ENCODE assay signal across 35 cellular contexts in genomic region chr16:10592611-10593010, GRCh38. TPM values are rescaled to one million over a fixed set of nuclear protein-coding genes. Genes with fewer than 3 reads are reported as not detected.
DNase-seq lines count a peak whose midpoint lies in the region; ATAC-seq, FAIRE-seq and TF ChIP-seq lines count a peak whose summit lies in the region.
"Had no signal": no experiment of that assay in that cellular context is flagged by ENCODE, and none has a peak within 500 bp of the region (broad histone marks: within the 10 kb centered on the region; RNA-seq: fewer than 3 reads in every experiment).

No MANE protein-coding gene starts in this region.

- TF ChIP-seq EP300 in HepG2 (IDR thresholded peaks at IDR 0.05; ENCODE audit: low read depth in 2 of 2, low read length in 2 of 2) (no peak), HepG2 (CRISPR knock-in tag; IDR thresholded peaks at IDR 0.05; ENCODE audit: borderline replicate concordance) (no peak), GM12878 (IDR thresholded peaks at IDR 0.05; ENCODE audit: borderline replicate concordance in 1 of 2, control insufficient read depth in 1 of 2, low read depth in 2 of 2, low read length in 2 of 2) (no peak), K562 (IDR thresholded peaks at IDR 0.05; ENCODE audit: low read length) (no peak)

- ATAC-seq in HepG2: no peak
- no peak for ATAC-seq in right lobe of liver
- ATAC-seq in GM12878: no peak
- ATAC-seq in K562: no peak
- ATAC-seq in GM21529 (IDR thresholded peaks at IDR 0.05; ENCODE audit: unreplicated experiment): no peak
- ATAC-seq in HG03565 (IDR thresholded peaks at IDR 0.05; ENCODE audit: unreplicated experiment): no peak
- ATAC-seq: A549; CD8-positive, alpha-beta T cell had no signal

- in situ Hi-C loops in HepG2 (cut with HindIII; ENCODE audit: extremely low pct_ligation_motif_present, low pct_unique_long_range_greater_than_20kb): no loop called here
- in situ Hi-C loops in GM12878 (cut with MboI): no loop called here
- in situ Hi-C loops in K562 (cut with MboI): no loop called here

- TF ChIP-seq POLR2A in HepG2 (IDR thresholded peaks at IDR 0.05; ENCODE audit: insufficient read depth in 1 of 2, low read depth in 2 of 2, low read length in 2 of 2) (no peak), right lobe of liver (IDR thresholded peaks at IDR 0.05) (no peak), GM12878 (IDR thresholded peaks at IDR 0.05; ENCODE audit: low read depth, low read length) (no peak), K562 (conservative IDR thresholded peaks at IDR 0.05) (no peak)

- H4K20me1 ChIP-seq in HepG2 (ENCODE audit: insufficient read depth, low read length): no peaks in the 10 kb centered on the region
- no peaks in the 10 kb centered on the region for H4K20me1 ChIP-seq in GM12878 (ENCODE audit: control insufficient read depth, insufficient read depth)
- H4K20me1 ChIP-seq in K562 (replicated peaks; ENCODE audit: control insufficient read depth, insufficient read depth, low read length): peaks cover 9% of the 10 kb centered on the region; the same call in 1 of the 2 replicates
- H4K20me1 ChIP-seq: BLaER1; BLaER1 treated with 17β-estradiol and CSF1 and Interleukin-3, amounts not matched to agents 10 nM and 100 nM had no signal

- H3K9ac ChIP-seq in HepG2 (ENCODE audit: insufficient read depth, low read depth, low read length): no peak overlapping the region
- no peak overlapping the region for H3K9ac ChIP-seq in GM12878 (ENCODE audit: control insufficient read depth, insufficient read depth, low read length)
- H3K9ac ChIP-seq in K562 (ENCODE audit: insufficient read depth in 1 of 2, low read depth in 2 of 2, low read length in 2 of 2): no peak overlapping the region
- H3K9ac ChIP-seq: BLaER1; BLaER1 treated with 17β-estradiol and CSF1 and Interleukin-3, amounts not matched to agents 10 nM and 100 nM had no signal

- H3K36me3 ChIP-seq in HepG2 (replicated peaks in 1 of 2; ENCODE audit: control insufficient read depth in 1 of 2, insufficient read depth in 2 of 2, low read length in 2 of 2): no peaks in the 10 kb centered on the region
- no peaks in the 10 kb centered on the region for H3K36me3 ChIP-seq in right lobe of liver
- H3K36me3 ChIP-seq in GM12878 (ENCODE audit: control insufficient read depth in 2 of 2, insufficient read depth in 2 of 2, low read length in 1 of 2): no peaks in the 10 kb centered on the region
- H3K36me3 ChIP-seq in K562 (ENCODE audit: control insufficient read depth, insufficient read depth, low read length): no peaks in the 10 kb centered on the region
- H3K36me3 ChIP-seq: BE2C; BLaER1; BLaER1 treated with 17β-estradiol and CSF1 and Interleukin-3, amounts not matched to agents 10 nM and 100 nM had no signal

- FAIRE-seq in HepG2 (lab: Jason Lieb, UNC) (no peak), GM12878 (lab: Jason Lieb, UNC) (no peak), K562 (lab: Jason Lieb, UNC) (no peak)
- FAIRE-seq: A204.1, A549, D721Med had no signal

- H3K4me3 ChIP-seq in HepG2 (replicated peaks in 1 of 3; ENCODE audit: insufficient read depth in 1 of 3, low read depth in 2 of 3, low read length in 3 of 3) (no peak overlapping the region), right lobe of liver (no peak overlapping the region), GM12878 (no peak overlapping the region), K562 (no peak overlapping the region)
- H3K4me3 ChIP-seq: A549; BLaER1; BLaER1 treated with 17β-estradiol and CSF1 and Interleukin-3, amounts not matched to agents 10 nM and 100 nM had no signal

- H3K4me2 ChIP-seq in HepG2 (ENCODE audit: low read depth, low read length): no peak overlapping the region
- no peak overlapping the region for H3K4me2 ChIP-seq in GM12878 (ENCODE audit: control insufficient read depth, insufficient read depth)
- H3K4me2 ChIP-seq in K562 (ENCODE audit: insufficient read depth, low read length): no peak overlapping the region
- H3K4me2 ChIP-seq: A549; BLaER1; BLaER1 treated with 17β-estradiol and CSF1 and Interleukin-3, amounts not matched to agents 10 nM and 100 nM had no signal

- TF ChIP-seq RAD21 in HepG2 (CRISPR knock-in tag; IDR thresholded peaks at IDR 0.05) (no peak), GM12878 (IDR thresholded peaks at IDR 0.05; ENCODE audit: insufficient read depth, low read depth, low read length) (no peak), K562 (CRISPR knock-in tag; conservative IDR thresholded peaks at IDR 0.05 in 1 of 2, IDR thresholded peaks at IDR 0.05 in 1 of 2) (no peak)

- TF ChIP-seq CTCF in HepG2 (CRISPR knock-in tag; IDR thresholded peaks at IDR 0.05) (no peak), right lobe of liver (IDR thresholded peaks at IDR 0.05) (no peak), GM12878 (IDR thresholded peaks at IDR 0.05 in 2 of 3, conservative IDR thresholded peaks at IDR 0.05 in 1 of 3; ENCODE audit: control insufficient read depth in 2 of 3, extremely low read depth in 1 of 3, insufficient read depth in 1 of 3, low read depth in 3 of 3, low read length in 3 of 3) (no peak), K562 (IDR thresholded peaks at IDR 0.05 in 2 of 3, conservative IDR thresholded peaks at IDR 0.05 in 1 of 3; ENCODE audit: insufficient read depth in 2 of 3, low read depth in 1 of 3, low read length in 3 of 3) (no peak)

- H3K27me3 ChIP-seq in HepG2 (ENCODE audit: control insufficient read depth in 1 of 2, insufficient read depth in 2 of 2, low read length in 2 of 2) (peaks cover 2 to 33% of the 10 kb centered on the region in 2 experiments; a peak in 2 of 5 replicates), right lobe of liver (no peaks in the 10 kb centered on the region), GM12878 (replicated peaks in 1 of 2; ENCODE audit: control insufficient read depth in 2 of 2, insufficient read depth in 2 of 2, low read length in 1 of 2) (no peaks in the 10 kb centered on the region), K562 (ENCODE audit: control insufficient read depth in 2 of 2, insufficient read depth in 2 of 2, low read length in 2 of 2) (peaks cover 35 to 58% of the 10 kb centered on the region in 2 experiments)
- H3K27me3 ChIP-seq: BE2C; BLaER1; BLaER1 treated with 17β-estradiol and CSF1 and Interleukin-3, amounts not matched to agents 10 nM and 100 nM had no signal

- BruUV-seq in HepG2 (replicated peaks; lab: Mats Ljungman, UMichigan) (no TSS peak), GM12878 (replicated peaks; lab: Mats Ljungman, UMichigan) (no TSS peak), K562 (replicated peaks; lab: Mats Ljungman, UMichigan) (no TSS peak)

- H3K9me3 ChIP-seq in HepG2 (ENCODE audit: low read length): no peaks in the 10 kb centered on the region
- H3K9me3 ChIP-seq in right lobe of liver: no peaks in the 10 kb centered on the region
- H3K9me3 ChIP-seq in GM12878 (replicated peaks; ENCODE audit: control insufficient read depth, insufficient read depth, low read length): no peaks in the 10 kb centered on the region
- no peaks in the 10 kb centered on the region for H3K9me3 ChIP-seq in K562 (replicated peaks; ENCODE audit: control insufficient read depth, insufficient read depth, low read depth, low read length)
- H3K9me3 ChIP-seq: A549; BE2C; BLaER1; BLaER1 treated with 17β-estradiol and CSF1 and Interleukin-3, amounts not matched to agents 10 nM and 100 nM; Caco-2 had no signal

- CTCF ChIA-PET in HepG2 (lab: Yijun Ruan, JAX; ENCODE audit: low intra/inter-chr PET ratio, low total read pairs) (no interaction called here), GM12878 (lab: Yijun Ruan, JAX) (interaction anchor here (1.2 kb wide), 1 partner anchor 77 kb away, joined by 4 read pairs; no protein-coding TSS in a partner anchor), K562 (lab: Yijun Ruan, JAX; ENCODE audit: low intra/inter-chr PET ratio) (no interaction called here)

- no peaks in the 10 kb centered on the region for H3K79me2 ChIP-seq in HepG2 (ENCODE audit: insufficient read depth, low read length)
- no peaks in the 10 kb centered on the region for H3K79me2 ChIP-seq in GM12878 (ENCODE audit: control insufficient read depth, insufficient read depth, low read length)
- no peaks in the 10 kb centered on the region for H3K79me2 ChIP-seq in K562 (ENCODE audit: control insufficient read depth, insufficient read depth, low read length)

- H3K27ac ChIP-seq in HepG2 (ENCODE audit: extremely low read length, insufficient read depth, low read length) (no peak overlapping the region), right lobe of liver (no peak overlapping the region), GM12878 (ENCODE audit: control insufficient read depth, insufficient read depth) (no peak overlapping the region), K562 (ENCODE audit: extremely low read depth, low read depth, low read length) (no peak overlapping the region)
- H3K27ac ChIP-seq: 22Rv1; A549; BLaER1; BLaER1 treated with 17β-estradiol and CSF1 and Interleukin-3, amounts not matched to agents 10 nM and 100 nM; C4-2B had no signal

- H2AFZ ChIP-seq in HepG2 (ENCODE audit: low read length) (no peak overlapping the region), GM12878 (ENCODE audit: control insufficient read depth, low read depth, low read length) (no peak overlapping the region), K562 (ENCODE audit: low read depth, low read length) (no peak overlapping the region)

- RAD21 ChIA-PET in GM12878 (lab: Charles Lee; ENCODE audit: unreplicated experiment): no interaction called here

- SMC1A ChIA-PET in GM12878 (lab: Charles Lee; ENCODE audit: uncharacterized antibody, unreplicated experiment): no interaction called here

- H3K4me1 ChIP-seq in HepG2 (ENCODE audit: insufficient read depth, low read length) (peaks cover 21% of the 10 kb centered on the region), right lobe of liver (no peaks in the 10 kb centered on the region), GM12878 (ENCODE audit: control insufficient read depth, insufficient read depth, low read length) (peaks cover 18% of the 10 kb centered on the region), K562 (replicated peaks in 1 of 2; ENCODE audit: control insufficient read depth in 2 of 2, insufficient read depth in 2 of 2, low read length in 2 of 2) (no peaks in the 10 kb centered on the region)
- H3K4me1 ChIP-seq: A549, BE2C had no signal

- DNase-seq in HepG2 (ENCODE audit: low spot score): no peak
- no peak for DNase-seq in right lobe of liver
- no peak for DNase-seq in GM12878 (ENCODE audit: low read depth, low spot score)
- no peak for DNase-seq in K562 (ENCODE audit: extremely low read depth in 1 of 4, low spot score in 3 of 4)
- DNase-seq: 8988T; ACHN; AML-193; BE2C; C1 segment of cervical spinal cord; Caco-2; Calu3; CD4-positive, alpha-beta memory T cell; CD4-positive, alpha-beta T cell; CD4-positive, CD25-positive, alpha-beta regulatory T cell; CD8-positive, alpha-beta memory T cell; CD8-positive, alpha-beta T cell; COR-L47; DMS 273 treated with DMSO at 0.1 percent for 48 hours; DMS153; DMS53; DMS79; DMS79 treated with DMSO at 0.1 percent for 48 hours; DND-41; EL had no signal

- WGBS in HepG2 (ENCODE audit: low lambda C conversion rate): 5% methylated on average over 1 of the region's 1 CpG
- WGBS in right lobe of liver (ENCODE audit: insufficient coverage, low coverage, low lambda C conversion rate, missing lambda C conversion rate): 76% methylated on average over 1 of the region's 1 CpG
- 24% methylated on average over 1 of the region's 1 CpG for WGBS in GM12878 (ENCODE audit: insufficient coverage, insufficient replicate concordance, low lambda C conversion rate, missing lambda C conversion rate)
- 0% methylated on average over 1 of the region's 1 CpG for WGBS in K562 (ENCODE audit: insufficient coverage, low coverage, missing lambda C conversion rate)

- intact Hi-C loops in HepG2 (cut with micrococcal nuclease; ENCODE audit: unreplicated experiment): no loop called here
- intact Hi-C loops in right lobe of liver (cut with DNase I): no loop called here
- intact Hi-C loops in GM12878 (cut with micrococcal nuclease; ENCODE audit: unreplicated experiment): no loop called here
- intact Hi-C loops in K562 (cut with micrococcal nuclease): no loop called here

- H3K9me1 ChIP-seq in K562 (ENCODE audit: control insufficient read depth, insufficient read depth, low read length): no peaks in the 10 kb centered on the region

- POLR2A ChIA-PET in HepG2 (lab: Yijun Ruan, JAX): no interaction called here
- POLR2A ChIA-PET in GM12878 (lab: Charles Lee): no interaction called here
- POLR2A ChIA-PET in K562 (lab: Yijun Ruan, JAX): interaction anchor here (0.8 kb wide), 1 partner anchor 61 kb away, joined by 3 read pairs; no protein-coding TSS in a partner anchor

RNA-seq across cellular contexts. Expression of gene EMP2, which starts 12.2 kb away (rescaled TPM):
- total RNA-seq in HepG2 (2016; rRNA removed; fragmentation: Illumina TruSeq; extraction: Trizol): 13.4 and 24.6 TPM in 2 replicates
- 9.2 and 9.9 TPM in 2 replicates for total RNA-seq in HepG2 (2016; cell fraction: cytosol; rRNA removed; fragmentation: Illumina TruSeq; extraction: Trizol; ENCODE audit: low read depth)
- total RNA-seq in HepG2 (2016; cell fraction: insoluble cytoplasmic fraction; rRNA removed; fragmentation: Illumina TruSeq; extraction: Trizol): 11.7 and 21.4 TPM in 2 replicates
- 11.9 and 13.5 TPM in 2 replicates for total RNA-seq in HepG2 (2016; cell fraction: membrane; rRNA removed; fragmentation: Illumina TruSeq; extraction: Trizol)
- total RNA-seq in HepG2 (2016; cell fraction: nucleus; rRNA removed; fragmentation: Illumina TruSeq; extraction: Trizol): 17.1 and 22.3 TPM in 2 replicates
- 84.4 and 91.2 TPM in 2 replicates for polyA plus RNA-seq in HepG2 (2011; rRNA removed)
- polyA plus RNA-seq in HepG2 (2011; cell fraction: cytosol; rRNA removed): 59.1 and 63.8 TPM in 2 replicates
- polyA plus RNA-seq in HepG2 (2011; cell fraction: nucleus; rRNA removed): 25.3 and 26.7 TPM in 2 replicates
- 79.6 and 88.1 TPM in 2 replicates for polyA plus RNA-seq in HepG2 (2012)
- polyA plus RNA-seq in HepG2 (2016; cell fraction: cytosol; fragmentation: Illumina TruSeq; extraction: Trizol; ENCODE audit: low read depth): 25.1 and 29.9 TPM in 2 replicates
- polyA plus RNA-seq in HepG2 (2016; cell fraction: insoluble cytoplasmic fraction; fragmentation: Illumina TruSeq; extraction: Trizol; ENCODE audit: low read depth): 19.9 and 21.5 TPM in 2 replicates
- polyA plus RNA-seq in HepG2 (2016; cell fraction: membrane; fragmentation: Illumina TruSeq; extraction: Trizol; ENCODE audit: low read depth): 20.0 and 21.7 TPM in 2 replicates
- polyA plus RNA-seq in HepG2 (2016; cell fraction: nucleus; fragmentation: Illumina TruSeq; extraction: Trizol; ENCODE audit: insufficient read depth, low read depth): 44.6 and 45.3 TPM in 2 replicates
- polyA minus RNA-seq in HepG2 (2011; rRNA and poly(A)+ RNA removed; ENCODE audit: low replicate concordance): 185 and 354 TPM in 2 replicates
- polyA minus RNA-seq in HepG2 (2011; cell fraction: cytosol; rRNA and poly(A)+ RNA removed): 33.1 and 45.3 TPM in 2 replicates
- polyA minus RNA-seq in HepG2 (2011; cell fraction: nucleus; rRNA and poly(A)+ RNA removed): 34.7 and 36.2 TPM in 2 replicates
- 10 to 100 TPM; 38.5 to 95.6 (median 58.4) TPM for total RNA-seq in right lobe of liver
- 0.95 and 1.0 TPM in 2 replicates for total RNA-seq in GM12878 (2013; cell fraction: nucleolus; rRNA removed)
- 3.2 and 3.4 TPM in 2 replicates for total RNA-seq in GM12878 (2014; rRNA removed)
- total RNA-seq in GM12878 (2014; rRNA removed; fragmentation: Illumina TruSeq; extraction: Trizol): 2.6 and 2.9 TPM in 2 replicates
- 5.7 and 5.8 TPM in 2 replicates for total RNA-seq in GM12878 (2021)
- polyA plus RNA-seq in GM12878 (2011; ENCODE audit: low read depth): 1.9 TPM
- polyA plus RNA-seq in GM12878 (2011; rRNA removed): 0.20 and 0.41 TPM in 2 replicates
- polyA plus RNA-seq in GM12878 (2011; cell fraction: cytosol; rRNA removed): 0.15 and 0.33 TPM in 2 replicates
- polyA plus RNA-seq in GM12878 (2011; cell fraction: nucleus; rRNA removed): 0.26 and 0.31 TPM in 2 replicates
- 0.80 and 0.93 TPM in 2 replicates for polyA plus RNA-seq in GM12878 (2012)
- 2.9 and 3.6 TPM in 2 replicates for polyA plus RNA-seq in GM12878 (2014; fragmentation: Illumina TruSeq; extraction: Trizol)
- polyA plus RNA-seq in GM12878 (2014; fragmentation: Nextera tagmentation; extraction: Ambion mirVana): 1 to 10 TPM; 4.4 to 6.1 TPM
- polyA plus RNA-seq in GM12878 (2014; rRNA removed): 2.9 and 3.1 TPM in 2 replicates
- polyA plus RNA-seq in GM12878 (2016; fragmentation: Nextera tagmentation; extraction: Ambion mirVana): 10 to 100 TPM in 1 of 2 experiments, 1 to 10 TPM in 1; 8.9 to 10.4 TPM
- 0.41 and 0.51 TPM in 2 replicates for polyA minus RNA-seq in GM12878 (2011; rRNA and poly(A)+ RNA removed)
- polyA minus RNA-seq in GM12878 (2011; cell fraction: cytosol; rRNA and poly(A)+ RNA removed): 0.53 and 0.83 TPM in 2 replicates
- polyA minus RNA-seq in GM12878 (2011; cell fraction: nucleus; rRNA and poly(A)+ RNA removed): 0.12 and 0.29 TPM in 2 replicates
- 5.2 and 10.4 TPM in 2 replicates for total RNA-seq in K562 (2011; cell fraction: chromatin; rRNA removed; ENCODE audit: low replicate concordance)
- total RNA-seq in K562 (2011; cell fraction: nucleolus; rRNA removed): 3.8 and 5.5 TPM in 2 replicates
- 4.5 and 8.7 TPM in 2 replicates for total RNA-seq in K562 (2011; cell fraction: nucleoplasm; rRNA removed)
- total RNA-seq in K562 (2014; rRNA removed): 0.73 and 0.98 TPM in 2 replicates
- total RNA-seq in K562 (2014; rRNA removed; fragmentation: Illumina TruSeq; extraction: Trizol): 2.1 and 2.9 TPM in 2 replicates
- 0.76 and 1.4 TPM in 2 replicates for total RNA-seq in K562 (2015; rRNA removed; fragmentation: Illumina TruSeq; extraction: Trizol)
- total RNA-seq in K562 (2021): 3.3 TPM in 2 replicates
- polyA plus RNA-seq in K562 (2011; rRNA removed): 5.6 and 6.2 TPM in 2 replicates
- 6.1 and 8.6 TPM in 2 replicates for polyA plus RNA-seq in K562 (2011; cell fraction: cytosol; rRNA removed)
- 2.2 and 3.7 TPM in 2 replicates for polyA plus RNA-seq in K562 (2011; cell fraction: nucleus; rRNA removed)
- polyA plus RNA-seq in K562 (2012): 4.0 and 5.3 TPM in 2 replicates
- polyA plus RNA-seq in K562 (2014; fragmentation: Illumina TruSeq; extraction: Trizol): 3.1 and 3.8 TPM in 2 replicates
- 1 to 10 TPM; 3.1 TPM for polyA plus RNA-seq in K562 (2014; fragmentation: Nextera tagmentation; extraction: Ambion mirVana)
- 0.78 and 0.89 TPM in 2 replicates for polyA plus RNA-seq in K562 (2014; rRNA removed)
- 6.8 and 11.1 TPM in 2 replicates for polyA minus RNA-seq in K562 (2011; rRNA and poly(A)+ RNA removed)
- 3.0 and 3.7 TPM in 2 replicates for polyA minus RNA-seq in K562 (2011; cell fraction: cytosol; rRNA and poly(A)+ RNA removed)
- 1.1 and 1.3 TPM in 2 replicates for polyA minus RNA-seq in K562 (2011; cell fraction: nucleus; rRNA and poly(A)+ RNA removed)
- total RNA-seq: B cell; CD4-positive, alpha-beta memory T cell; CD4-positive, alpha-beta T cell; CD4-positive, CD25-positive, alpha-beta regulatory T cell; CD8-positive, alpha-beta memory T cell; CD8-positive, alpha-beta T cell had no signal
- polyA plus RNA-seq: CD14-positive monocyte; CD4-positive, alpha-beta memory T cell; CD4-positive, CD25-positive, alpha-beta regulatory T cell; CD8-positive, alpha-beta memory T cell had no signal

Comparison
In these comparisons a context has a peak if more than half of its experiments do, and no peak if none do; other contexts are left out.
1. Of the 241 proteins assayed by ChIP-seq in both HepG2 and K562: peak only in HepG2: none; only in K562: none; in both: ZBTB40; in neither: 240.